Comparison of ENCODE assay signal across 8 cellular contexts in the genomic region with DNA sequence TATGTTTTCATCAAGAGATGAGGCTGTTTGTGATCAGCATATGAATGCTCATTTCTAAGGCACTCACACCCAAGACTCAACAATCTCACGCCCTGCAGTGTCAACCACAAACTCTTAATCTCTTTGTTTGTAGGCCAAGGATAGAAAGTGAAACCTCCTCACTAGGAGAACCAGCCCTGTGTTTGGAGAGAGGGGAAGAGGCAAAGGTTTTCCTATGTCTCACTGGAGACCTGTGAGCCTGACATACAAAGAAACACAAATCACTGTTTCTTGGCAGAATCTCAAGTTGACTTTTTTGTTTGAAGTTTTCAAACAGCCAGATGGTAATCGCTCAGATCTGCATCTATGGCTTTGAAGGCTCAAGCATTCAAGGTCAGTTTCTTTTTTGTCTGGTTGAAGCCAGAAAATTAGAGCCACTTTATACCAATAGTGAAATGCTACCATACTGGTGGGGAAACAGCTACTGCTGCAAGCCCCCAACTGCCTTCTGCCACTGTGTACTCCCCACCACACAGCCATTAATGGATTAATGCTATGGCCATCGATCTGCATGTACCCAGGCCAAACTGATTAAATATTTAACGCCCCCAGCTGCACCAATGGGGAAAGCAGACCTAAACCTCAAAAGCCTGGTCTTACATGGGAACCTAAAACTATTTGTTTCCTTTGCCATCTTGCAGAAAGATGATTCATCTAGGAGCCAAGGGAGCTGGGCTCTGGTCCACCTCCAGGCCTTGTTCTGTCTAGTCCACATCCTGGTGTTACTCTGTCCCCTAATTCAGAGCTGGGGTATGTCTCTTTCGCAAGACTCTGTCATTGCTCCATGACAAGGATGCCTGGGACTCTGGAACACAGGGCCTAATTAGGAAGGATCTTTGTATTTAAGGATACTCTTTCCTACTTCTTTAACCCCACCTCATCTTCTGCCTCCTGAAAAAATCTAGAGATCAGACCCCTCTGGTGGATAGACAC. TPM values are rescaled to one million over a fixed set of nuclear protein-coding genes. Genes with fewer than 3 reads are reported as not detected.
DNase-seq lines count a peak whose midpoint lies in the region; ATAC-seq and TF ChIP-seq lines count a peak whose summit lies in the region.

No MANE protein-coding gene starts in this region.

- H3K27me3 ChIP-seq in fibroblast of lung (ENCODE audit: control insufficient read depth, insufficient read depth, low read length) = no peaks in the 10 kb centered on the region

- peak overlapping the region; percentile 86 to 88 for H3K27ac Mint-ChIP-seq in T-cell

- peak overlapping the region; percentile 72 for H3K4me2 ChIP-seq in fibroblast of lung (ENCODE audit: extremely low read depth, insufficient read depth, low read length)

- no peaks in the 10 kb centered on the region for H4K20me1 ChIP-seq in fibroblast of lung (ENCODE audit: control insufficient read depth, extremely low read depth, insufficient read depth, low read length)

- no peaks in the 10 kb centered on the region for H3K36me3 Mint-ChIP-seq in T-cell

- CTCF ChIA-PET in T-cell (lab: Charles Lee) = no interaction called here

- H3K4me3 ChIP-seq in fibroblast of lung (replicated peaks in 1 of 4; ENCODE audit: control extremely low read depth in 1 of 4, insufficient read depth in 1 of 4, low read depth in 3 of 4, low read length in 4 of 4) = no peak overlapping the region

- H3K36me3 ChIP-seq in fibroblast of lung (ENCODE audit: control insufficient read depth, insufficient read depth, low read length) = no peaks in the 10 kb centered on the region

- no peaks in the 10 kb centered on the region for H3K9me3 Mint-ChIP-seq in T-cell

- H3K4me3 Mint-ChIP-seq in T-cell = peak overlapping the region; percentile 9 to 64 (median 41)

- no peak for TF ChIP-seq CTCF in fibroblast of lung (conservative IDR thresholded peaks at IDR 0.05 in 1 of 2, IDR thresholded peaks at IDR 0.05 in 1 of 2; ENCODE audit: low read depth in 1 of 2, low read length in 2 of 2)

- peaks cover 27 to 39% (median 31%) of the 10 kb centered on the region in 3 donors for H3K4me1 Mint-ChIP-seq in T-cell

- H3K9ac ChIP-seq in fibroblast of lung (ENCODE audit: insufficient read depth, low read length) = no peak overlapping the region

- no peak overlapping the region for H2AFZ ChIP-seq in fibroblast of lung (ENCODE audit: low read length)

- POLR2A ChIA-PET in T-cell (lab: Charles Lee) = interaction anchor here in 1 of 2 donors (1.0 kb wide), 1 partner anchor 30 kb away, joined by 3 read pairs; no protein-coding TSS in a partner anchor

- peak in 26 of 34 experiments; percentile 3 to 43 (median 20) for DNase-seq in T-cell
- DNase-seq in fibroblast of lung (ENCODE audit: low read depth in 2 of 2) = peak; percentile 71 to 84
- peak; percentile 42 for DNase-seq in stimulated activated CD8-positive, alpha-beta memory T cell treated with anti-CD3 and anti-CD28 coated beads, Interleukin-4, amount 100 ng/mL, for 48 hours
- no peak for DNase-seq in NCI-H2171 treated with DMSO at 0.1 percent for 48 hours (lab: John Stamatoyannopoulos, UW)
- DNase-seq in NCI-H748 treated with DMSO at 0.1 percent for 48 hours (lab: John Stamatoyannopoulos, UW) = no peak
- DNase-seq in activated CD4-positive, CD25-positive, alpha-beta regulatory T cell treated with anti-CD3 and anti-CD28 coated beads, Interleukin-2, amount 50 U/mL, for 72 hours = no peak

- no peaks in the 10 kb centered on the region for H3K27me3 Mint-ChIP-seq in T-cell

- ATAC-seq in GM18502 (IDR thresholded peaks at IDR 0.05; ENCODE audit: poor library complexity, unreplicated experiment) (peak; percentile 86), HG02852 (IDR thresholded peaks at IDR 0.05; ENCODE audit: unreplicated experiment) (peak; percentile 78), T-cell (replicated peaks in 1 of 4) (peak; percentile 88 to 99 (median 92))

- H3K27ac ChIP-seq in fibroblast of lung (ENCODE audit: insufficient read depth, low read length) = no peak overlapping the region

- peaks cover 4% of the 10 kb centered on the region for H3K4me1 ChIP-seq in fibroblast of lung (ENCODE audit: control insufficient read depth, extremely low read depth, insufficient read depth, low read length)

- H3K9me3 ChIP-seq in fibroblast of lung (ENCODE audit: control insufficient read depth, insufficient read depth, low read depth, low read length) = no peaks in the 10 kb centered on the region

- no peaks in the 10 kb centered on the region for H3K79me2 ChIP-seq in fibroblast of lung (ENCODE audit: control insufficient read depth, insufficient read depth, low read length)

RNA-seq across cellular contexts. Expression of a gene that starts 16.3 kb away (rescaled TPM):
- under 1 TPM in 1 of 5 donors, not detected in 4; 0.39 TPM for total RNA-seq in T-cell
- total RNA-seq in fibroblast of lung = 0.26 and 1.5 TPM in 2 replicates
- 0.91 and 2.3 TPM in 2 replicates for polyA plus RNA-seq in fibroblast of lung
- polyA plus RNA-seq in fibroblast of lung (2012) = 0.49 and 1.9 TPM in 2 replicates
- not detected in 2 replicates for polyA minus RNA-seq in fibroblast of lung (ENCODE audit: low replicate concordance)

RNA-seq across cellular contexts. Expression of a gene that starts 28.4 kb away (rescaled TPM):
- total RNA-seq in T-cell (1 to 10 TPM in 3 of 5 donors, under 1 TPM in 2; 0.53 to 9.1 (median 1.7) TPM), fibroblast of lung (not detected in 2 replicates)
- 0.05 TPM in 1 of 2 replicates, not detected in the other for polyA plus RNA-seq in fibroblast of lung
- polyA plus RNA-seq in fibroblast of lung (2012) = 0.10 and 0.17 TPM in 2 replicates
- not detected in 2 replicates for polyA minus RNA-seq in fibroblast of lung (ENCODE audit: low replicate concordance)

Comparison
In these comparisons a context has a peak if more than half of its experiments do, and no peak if none do; other contexts are left out.
1. DNase-seq: peak in T-cell (26 of 34), fibroblast of lung (2 of 2) and stimulated activated CD8-positive, alpha-beta memory T cell treated with anti-CD3 and anti-CD28 coated beads, Interleukin-4, amount 100 ng/mL, for 48 hours (single experiment); none in NCI-H2171 treated with DMSO at 0.1 percent for 48 hours (single experiment), NCI-H748 treated with DMSO at 0.1 percent for 48 hours (single experiment) and activated CD4-positive, CD25-positive, alpha-beta regulatory T cell treated with anti-CD3 and anti-CD28 coated beads, Interleukin-2, amount 50 U/mL, for 72 hours (single experiment).
2. Peak in every context shown above with its lines, with median percentiles within 50 percentile points of each other: ATAC-seq.